ENCODE assay signal across 15 cellular contexts in genomic region chr1:21896026-21896425, GRCh38. TPM values are rescaled to one million over a fixed set of nuclear protein-coding genes. Genes with fewer than 3 reads are reported as not detected.
DNase-seq lines count a peak whose midpoint lies in the region; ATAC-seq, FAIRE-seq and TF ChIP-seq lines count a peak whose summit lies in the region.
"Had no signal": no experiment of that assay in that cellular context is flagged by ENCODE, and none has a peak within 500 bp of the region (broad histone marks: within the 10 kb centered on the region; RNA-seq: fewer than 3 reads in every experiment).

No MANE protein-coding gene starts in this region.

- no peaks in the 10 kb centered on the region for H3K27me3 ChIP-seq in BLaER1
- H3K27me3 ChIP-seq in bronchial epithelial cell (ENCODE audit: control insufficient read depth, insufficient read depth, low read length): no peaks in the 10 kb centered on the region
- H3K27me3 ChIP-seq in hepatocyte: no peaks in the 10 kb centered on the region
- H3K27me3 ChIP-seq in skeletal muscle tissue (ENCODE audit: control insufficient read depth in 3 of 3, insufficient read depth in 3 of 3, low read length in 3 of 3): no peaks in the 10 kb centered on the region

- no peak overlapping the region for H3K4me3 Mint-ChIP-seq in activated CD4-positive, alpha-beta T cell treated with anti-CD3 and anti-CD28 coated beads, Interleukin-2, amount 10 ng/mL, durations not matched to agents 24 days and 14 days
- H3K4me3 Mint-ChIP-seq: activated T-cell treated with anti-CD3 and anti-CD28 coated beads, Interleukin-2, amount 50 U/mL, for 72 hours; CD4-positive, alpha-beta T cell had no signal

- H3K4me3 ChIP-seq in BLaER1 (no peak overlapping the region), bronchial epithelial cell (ENCODE audit: low read depth, low read length) (no peak overlapping the region), hepatocyte (no peak overlapping the region), skeletal muscle tissue (ENCODE audit: low read length in 3 of 3) (peak overlapping the region in 1 of 3 donors; percentile 9)

- TF ChIP-seq CTCF in bronchial epithelial cell (IDR thresholded peaks at IDR 0.05; ENCODE audit: insufficient read depth, low read length, severe bottlenecking): no peak
- no peak for TF ChIP-seq CTCF in hepatocyte (IDR thresholded peaks at IDR 0.05; ENCODE audit: poor library complexity)

- H3K4me1 Mint-ChIP-seq in activated CD4-positive, alpha-beta T cell treated with anti-CD3 and anti-CD28 coated beads, Interleukin-2, amount 10 ng/mL, durations not matched to agents 24 days and 14 days: no peaks in the 10 kb centered on the region

- intact Hi-C loops in activated CD4-positive, alpha-beta T cell treated with anti-CD3 and anti-CD28 coated beads, Interleukin-2, amount 10 ng/mL, durations not matched to agents 24 days and 14 days (cut with micrococcal nuclease): no loop called here

- peak; percentile 28 for FAIRE-seq in bronchial epithelial cell (lab: Jason Lieb, UNC)
- FAIRE-seq: colon had no signal

- H3K9ac ChIP-seq in BLaER1: peak overlapping the region; percentile 68
- peak overlapping the region; percentile 46 to 76 (median 51) for H3K9ac ChIP-seq in skeletal muscle tissue (ENCODE audit: low read depth in 1 of 3, low read length in 3 of 3)

- H3K36me3 ChIP-seq in BLaER1: peaks cover 37% of the 10 kb centered on the region
- peaks cover 49% of the 10 kb centered on the region for H3K36me3 ChIP-seq in bronchial epithelial cell (ENCODE audit: control insufficient read depth, insufficient read depth, low read length)
- no peaks in the 10 kb centered on the region for H3K36me3 ChIP-seq in hepatocyte (replicated peaks; ENCODE audit: insufficient read depth, low read depth)
- H3K36me3 ChIP-seq in skeletal muscle tissue (ENCODE audit: control insufficient read depth in 3 of 3, insufficient read depth in 3 of 3, low read length in 3 of 3): peaks cover 8 to 25% (median 17%) of the 10 kb centered on the region in 3 donors

- H3K27ac ChIP-seq in BLaER1 (peak overlapping the region; percentile 76), hepatocyte (peak overlapping the region; percentile 79), skeletal muscle tissue (ENCODE audit: low read depth, low read length) (peak overlapping the region; percentile 68)

- H3K4me2 ChIP-seq in BLaER1 (peak overlapping the region; percentile 83), hepatocyte (no peak overlapping the region)

- H3K9me3 ChIP-seq in BLaER1 (no peaks in the 10 kb centered on the region), hepatocyte (ENCODE audit: low read depth) (no peaks in the 10 kb centered on the region), skeletal muscle tissue (ENCODE audit: control insufficient read depth in 3 of 3, low read length in 3 of 3) (no peaks in the 10 kb centered on the region)

- no peak for ATAC-seq in HG02642 (IDR thresholded peaks at IDR 0.05; ENCODE audit: poor library complexity, unreplicated experiment)
- ATAC-seq in GM21619 (IDR thresholded peaks at IDR 0.05; ENCODE audit: unreplicated experiment): no peak
- ATAC-seq: activated T-cell treated with anti-CD3 and anti-CD28 coated beads, Interleukin-2, amount 50 U/mL, for 72 hours had no signal

- no peak overlapping the region for H3K27ac Mint-ChIP-seq in activated CD4-positive, alpha-beta T cell treated with anti-CD3 and anti-CD28 coated beads, Interleukin-2, amount 10 ng/mL, durations not matched to agents 24 days and 14 days
- H3K27ac Mint-ChIP-seq: activated T-cell treated with anti-CD3 and anti-CD28 coated beads, Interleukin-2, amount 50 U/mL, for 72 hours; CD4-positive, alpha-beta T cell had no signal

- H3K79me2 ChIP-seq in hepatocyte: peaks cover 15% of the 10 kb centered on the region

- 94% methylated on average over 8 of the region's 8 CpGs for WGBS in hepatocyte (ENCODE audit: low lambda C conversion rate, missing lambda C conversion rate)

- no peaks in the 10 kb centered on the region for H3K36me3 Mint-ChIP-seq in activated CD4-positive, alpha-beta T cell treated with anti-CD3 and anti-CD28 coated beads, Interleukin-2, amount 10 ng/mL, durations not matched to agents 24 days and 14 days (ENCODE audit: low read depth)

- DNase-seq in bronchial epithelial cell (ENCODE audit: low read depth) (no peak), hepatocyte (ENCODE audit: low spot score) (no peak)
- no peak for DNase-seq in activated CD4-positive, alpha-beta T cell treated with anti-CD3 and anti-CD28 coated beads, Interleukin-2, amount 50 U/mL, for 4 hours
- DNase-seq in activated CD4-positive, alpha-beta T cell treated with anti-CD3 and anti-CD28 coated beads, Interleukin-2, amount 10 ng/mL, durations not matched to agents 24 days and 14 days: no peak
- DNase-seq: activated T-cell treated with anti-CD3 and anti-CD28 coated beads, Interleukin-2, amount 50 U/mL, for 72 hours; CD4-positive, alpha-beta T cell; EL; KBM-7; NCI-H1105; SIG-M5 had no signal

- H3K4me1 ChIP-seq in BLaER1 (peaks cover 65% of the 10 kb centered on the region), hepatocyte (ENCODE audit: insufficient read depth) (peaks cover 20% of the 10 kb centered on the region), skeletal muscle tissue (ENCODE audit: control insufficient read depth in 3 of 3, insufficient read depth in 3 of 3, low read length in 3 of 3) (peaks cover 72 to 78% (median 74%) of the 10 kb centered on the region in 3 donors)

- H4K20me1 ChIP-seq in BLaER1: no peaks in the 10 kb centered on the region
- H4K20me1 ChIP-seq in hepatocyte (ENCODE audit: insufficient read depth, poor library complexity, severe bottlenecking): no peaks in the 10 kb centered on the region

- no peaks in the 10 kb centered on the region for H3K9me2 ChIP-seq in hepatocyte (replicated peaks; ENCODE audit: insufficient read depth)

- H2AFZ ChIP-seq in hepatocyte: no peak overlapping the region

- H3K27me3 Mint-ChIP-seq in activated CD4-positive, alpha-beta T cell treated with anti-CD3 and anti-CD28 coated beads, Interleukin-2, amount 10 ng/mL, durations not matched to agents 24 days and 14 days: no peaks in the 10 kb centered on the region
- H3K27me3 Mint-ChIP-seq: CD4-positive, alpha-beta T cell had no signal

- H3K9me3 Mint-ChIP-seq in activated CD4-positive, alpha-beta T cell treated with anti-CD3 and anti-CD28 coated beads, Interleukin-2, amount 10 ng/mL, durations not matched to agents 24 days and 14 days: no peaks in the 10 kb centered on the region
- H3K9me3 Mint-ChIP-seq: activated T-cell treated with anti-CD3 and anti-CD28 coated beads, Interleukin-2, amount 50 U/mL, for 72 hours; CD4-positive, alpha-beta T cell had no signal

RNA-seq across cellular contexts. Expression of gene HSPG2, which starts 41.1 kb away (rescaled TPM):
- total RNA-seq in bronchial epithelial cell (28.7 and 36.1 TPM in 2 replicates), hepatocyte (38.3 and 72.4 TPM in 2 replicates), skeletal muscle tissue (152 TPM)
- polyA plus RNA-seq in hepatocyte: 81.2 and 91.2 TPM in 2 replicates
- 6.2 and 6.3 TPM in 2 replicates for total RNA-seq in activated CD4-positive, alpha-beta T cell treated with anti-CD3 and anti-CD28 coated beads, Interleukin-2, amount 10 ng/mL, durations not matched to agents 24 days and 14 days
